ENCODE assay signal across 8 cellular contexts in genomic region chr3:133821767-133822638, GRCh38.
DNase-seq lines count a peak whose midpoint lies in the region; ATAC-seq lines count a peak whose summit lies in the region.

No MANE protein-coding gene starts in this region.

- ATAC-seq in GM18858 (IDR thresholded peaks at IDR 0.05; ENCODE audit: unreplicated experiment), result no peak
- no peak for ATAC-seq in GM18861 (IDR thresholded peaks at IDR 0.05; ENCODE audit: unreplicated experiment)

- DNase-seq in AG08396 (ENCODE audit: low spot score), result peak; percentile 78
- peak in 72 of 76 experiments; percentile 6 to 72 (median 42) for DNase-seq in HUDEP-2 (lab: John Stamatoyannopoulos, UW; ENCODE audit: unreplicated experiment in 76 of 76)
- peak; percentile 74 for DNase-seq in astrocyte of the hippocampus (ENCODE audit: low read depth, low spot score)
- peak; percentile 94 for DNase-seq in kidney tubule cell (ENCODE audit: low spot score)
- no peak for DNase-seq in NCI-H748 (lab: John Stamatoyannopoulos, UW; ENCODE audit: unreplicated experiment)
- no peak for DNase-seq in activated gamma-delta T cell (lab: John Stamatoyannopoulos, UW)

Comparison
In these comparisons a context has a peak if more than half of its experiments do, and no peak if none do; other contexts are left out.
1. DNase-seq: peak in AG08396 (single experiment), HUDEP-2 (72 of 76), astrocyte of the hippocampus (single experiment) and kidney tubule cell (single experiment); none in NCI-H748 (single experiment) and activated gamma-delta T cell (single experiment).